ENCODE assay signal across 8 cellular contexts in genomic region chr10:100338434-100339036, GRCh38. TPM values are rescaled to one million over a fixed set of nuclear protein-coding genes. Genes with fewer than 3 reads are reported as not detected.
A peak's percentile ranks its signal among the peaks of the same experiment; 100 is the strongest.
DNase-seq lines count a peak whose midpoint lies in the region; ATAC-seq and TF ChIP-seq lines count a peak whose summit lies in the region.

No MANE protein-coding gene starts in this region.

- no peaks in the 10 kb centered on the region for H3K36me3 Mint-ChIP-seq in activated B cell treated with CpG ODN at 0.5 μM for 24 hours (ENCODE audit: low read depth)

- H3K9me3 ChIP-seq in BLaER1 (no peaks in the 10 kb centered on the region), breast epithelium (no peaks in the 10 kb centered on the region)

- H3K27me3 ChIP-seq in BLaER1 (no peaks in the 10 kb centered on the region), breast epithelium (no peaks in the 10 kb centered on the region)

- peak overlapping the region; percentile 24 for H3K4me3 Mint-ChIP-seq in activated B cell treated with CpG ODN at 0.5 μM for 24 hours

- TF ChIP-seq CTCF in activated B cell treated with CpG ODN at 0.5 μM for 24 hours (IDR thresholded peaks at IDR 0.05) = no peak
- TF ChIP-seq CTCF in breast epithelium (IDR thresholded peaks at IDR 0.05) = peak; percentile 72 to 91 (median 84)

- ATAC-seq in GM21526 (IDR thresholded peaks at IDR 0.05; ENCODE audit: low FRiP score, unreplicated experiment) = peak; percentile 53
- ATAC-seq in activated B cell treated with CpG ODN at 0.5 μM for 24 hours (ENCODE audit: low read depth) = peak; percentile 87
- no peak for ATAC-seq in GM18858 (IDR thresholded peaks at IDR 0.05; ENCODE audit: unreplicated experiment)

- H3K27me3 Mint-ChIP-seq in activated B cell treated with CpG ODN at 0.5 μM for 24 hours = peaks cover 3% of the 10 kb centered on the region

- POLR2A ChIA-PET in activated B cell treated with CpG ODN at 0.5 μM for 24 hours (lab: Charles Lee) = interaction anchor here (0.6 to 1.4 kb wide), 6 partner anchors 9 to 197 kb away, joined by 3 to 7 read pairs (median 4); partner anchors contain the start of genes HIF1AN and SCD

- CTCF ChIA-PET in activated B cell treated with CpG ODN at 0.5 μM for 24 hours (lab: Charles Lee) = interaction anchor here (0.8 to 5.1 kb wide), 13 partner anchors 9 to 180 kb away, joined by 3 to 66 read pairs (median 4); partner anchors contain the start of genes PKD2L1 and SCD

- no peaks in the 10 kb centered on the region for H3K36me3 ChIP-seq in BLaER1
- no peaks in the 10 kb centered on the region for H3K36me3 ChIP-seq in breast epithelium

- intact Hi-C loops in activated B cell treated with CpG ODN at 0.5 μM for 24 hours (cut with micrococcal nuclease) = loop anchor here (1.0 to 2.0 kb wide), 7 partner anchors 9 to 180 kb away; partner anchors contain the start of gene SCD
- intact Hi-C loops in breast epithelium (cut with DNase I; ENCODE audit: low total_unique reads) = no loop called here

- no peak for TF ChIP-seq POLR2A in breast epithelium (IDR thresholded peaks at IDR 0.05)

- H3K4me3 ChIP-seq in BLaER1 = no peak overlapping the region
- no peak overlapping the region for H3K4me3 ChIP-seq in breast epithelium

- no peaks in the 10 kb centered on the region for H3K9me3 Mint-ChIP-seq in activated B cell treated with CpG ODN at 0.5 μM for 24 hours

- peaks cover 25% of the 10 kb centered on the region for H3K4me1 Mint-ChIP-seq in activated B cell treated with CpG ODN at 0.5 μM for 24 hours

- H3K4me2 ChIP-seq in BLaER1 = peak overlapping the region; percentile 55

- peak overlapping the region; percentile 19 for H3K27ac Mint-ChIP-seq in activated B cell treated with CpG ODN at 0.5 μM for 24 hours

- no peaks in the 10 kb centered on the region for H4K20me1 ChIP-seq in BLaER1

- H3K4me1 ChIP-seq in BLaER1 (peaks cover 11% of the 10 kb centered on the region), breast epithelium (no peaks in the 10 kb centered on the region)

- H3K9ac ChIP-seq in BLaER1 = no peak overlapping the region

- peak; percentile 33 for DNase-seq in NCI-H1694 treated with DMSO at 0.1 percent for 48 hours (lab: John Stamatoyannopoulos, UW)
- DNase-seq in activated B cell treated with CpG ODN at 0.5 μM for 24 hours = peak; percentile 64
- DNase-seq in breast epithelium (ENCODE audit: low spot score in 2 of 2) = peak; percentile 69 to 80
- peak; percentile 68 for DNase-seq in kidney glomerular epithelial cell (lab: John Stamatoyannopoulos, UW)
- peak; percentile 80 for DNase-seq in stimulated activated CD4-positive, alpha-beta T cell treated with anti-CD3 and anti-CD28 coated beads, Interleukin-4, amount 100 ng/mL, for 1 hour

- H3K27ac ChIP-seq in BLaER1 = 0 out of 2 replicates have a peak overlapping the region, but pooled peaks have one; percentile 4
- no peak overlapping the region for H3K27ac ChIP-seq in breast epithelium

RNA-seq across cellular contexts. Expression of gene SCD, which starts 8.5 kb away (rescaled TPM):
- 24.9 and 26.0 TPM in 2 replicates for total RNA-seq in activated B cell treated with CpG ODN at 0.5 μM for 24 hours
- total RNA-seq in breast epithelium = 100 to 1,000 TPM in 2 of 3 donors, 10 to 100 TPM in 1; 72.8 to 461 (median 112) TPM

RNA-seq across cellular contexts. Expression of gene PKD2L1, which starts 8.5 kb away (rescaled TPM):
- total RNA-seq in activated B cell treated with CpG ODN at 0.5 μM for 24 hours (not detected in 2 replicates), breast epithelium (1 to 10 TPM in 1 of 3 donors, under 1 TPM in 1, not detected in 1; 0.32 to 1.5 TPM)

RNA-seq across cellular contexts. Expression of gene BLOC1S2, which starts 52.1 kb away (rescaled TPM):
- total RNA-seq in activated B cell treated with CpG ODN at 0.5 μM for 24 hours (47.7 and 52.3 TPM in 2 replicates), breast epithelium (10 to 100 TPM; 25.9 to 28.0 (median 26.5) TPM)
